Comparison of ENCODE assay signal across 25 cellular contexts in the genomic region with DNA sequence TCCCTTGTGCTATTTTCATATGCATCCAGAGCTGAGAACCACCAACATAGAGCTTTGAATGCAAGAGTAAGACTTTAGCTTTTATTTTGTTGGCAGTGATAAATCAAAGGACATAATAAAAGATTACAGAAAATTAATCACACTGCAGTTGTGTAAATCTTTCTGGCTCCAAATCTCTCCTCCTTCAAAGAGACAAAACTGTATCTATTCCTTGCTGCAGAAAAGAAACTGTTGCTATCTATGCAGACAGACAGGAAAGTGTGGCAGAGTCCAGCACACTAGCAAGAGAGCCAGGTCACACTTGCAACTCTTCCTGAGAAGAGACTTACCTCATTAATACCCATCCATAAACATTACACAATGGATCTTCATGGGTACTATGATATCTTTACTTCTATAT.
"Had no signal": no experiment of that assay in that cellular context is flagged by ENCODE, and none has a peak within 500 bp of the region (broad histone marks: within the 10 kb centered on the region; RNA-seq: fewer than 3 reads in every experiment).

No MANE protein-coding gene starts in this region.

- H3K27ac ChIP-seq: brain microvascular endothelial cell, esophagus squamous epithelium, spleen, VCaP had no signal

- H3K27ac Mint-ChIP-seq: activated T-cell treated with anti-CD3 and anti-CD28 coated beads, Interleukin-2, amount 50 U/mL, for 72 hours; nephron progenitor cell; stimulated activated naive B cell treated with anti-CD40 and anti-IgM and Interleukin-4, amounts not matched to agents 10 μg/mL and 1 μg/mL and 100 μg/mL, for 72 hours; T-helper 17 cell had no signal

- H3K36me3 ChIP-seq: brain microvascular endothelial cell, esophagus squamous epithelium had no signal

- H3K27me3 Mint-ChIP-seq: stimulated activated naive B cell treated with anti-CD40 and anti-IgM and Interleukin-4, amounts not matched to agents 10 μg/mL and 1 μg/mL and 100 μg/mL, for 72 hours; T-helper 17 cell had no signal

- DNase-seq: activated CD4-positive, alpha-beta T cell treated with anti-CD3 and anti-CD28 coated beads, Interleukin-2, amount 50 U/mL, for 1 hour; activated CD4-positive, CD25-positive, alpha-beta regulatory T cell treated with anti-CD3 and anti-CD28 coated beads, Interleukin-2, amount 50 U/mL, for 72 hours; activated CD8-positive, alpha-beta memory T cell treated with anti-CD3 and anti-CD28 coated beads for 24 hours; activated CD8-positive, alpha-beta memory T cell treated with anti-CD3 and anti-CD28 coated beads, Interleukin-2, amount 50 U/mL, for 48 hours; activated effector memory CD4-positive, alpha-beta T cell treated with anti-CD3 and anti-CD28 coated beads, Interleukin-2, amount 50 U/mL, for 16 hours; activated naive CD4-positive, alpha-beta T cell treated with anti-CD3 and anti-CD28 coated beads, Interleukin-2, amount 50 U/mL, for 16 hours; activated T-cell treated with anti-CD3 and anti-CD28 coated beads, Interleukin-2, amount 50 U/mL, for 72 hours; aorta; brain microvascular endothelial cell; central memory CD4-positive, alpha-beta T cell; cortex of kidney; effector CD8-positive, alpha-beta T cell; esophagus squamous epithelium; hippocampal formation; kidney; midbrain; nephron progenitor cell; nucleus accumbens; posterior cingulate gyrus; spleen; stimulated activated naive B cell treated with anti-CD40 and anti-IgM and Interleukin-4, amounts not matched to agents 10 μg/mL and 1 μg/mL and 100 μg/mL, for 72 hours; T-helper 17 cell had no signal

- H3K9me3 ChIP-seq: esophagus squamous epithelium, spleen had no signal

- H3K9me3 Mint-ChIP-seq: activated T-cell treated with anti-CD3 and anti-CD28 coated beads, Interleukin-2, amount 50 U/mL, for 72 hours; stimulated activated naive B cell treated with anti-CD40 and anti-IgM and Interleukin-4, amounts not matched to agents 10 μg/mL and 1 μg/mL and 100 μg/mL, for 72 hours had no signal

- H3K4me3 ChIP-seq: esophagus squamous epithelium, lung, spleen had no signal

- H3K4me3 Mint-ChIP-seq: activated T-cell treated with anti-CD3 and anti-CD28 coated beads, Interleukin-2, amount 50 U/mL, for 72 hours; nephron progenitor cell; stimulated activated naive B cell treated with anti-CD40 and anti-IgM and Interleukin-4, amounts not matched to agents 10 μg/mL and 1 μg/mL and 100 μg/mL, for 72 hours; T-helper 17 cell had no signal

- ATAC-seq: activated T-cell treated with anti-CD3 and anti-CD28 coated beads, Interleukin-2, amount 50 U/mL, for 72 hours; left lobe of liver; stimulated activated naive B cell treated with anti-CD40 and anti-IgM and Interleukin-4, amounts not matched to agents 10 μg/mL and 1 μg/mL and 100 μg/mL, for 72 hours; T-helper 17 cell had no signal
